34 cellular contexts compared by ENCODE assay signal in the genomic region with DNA sequence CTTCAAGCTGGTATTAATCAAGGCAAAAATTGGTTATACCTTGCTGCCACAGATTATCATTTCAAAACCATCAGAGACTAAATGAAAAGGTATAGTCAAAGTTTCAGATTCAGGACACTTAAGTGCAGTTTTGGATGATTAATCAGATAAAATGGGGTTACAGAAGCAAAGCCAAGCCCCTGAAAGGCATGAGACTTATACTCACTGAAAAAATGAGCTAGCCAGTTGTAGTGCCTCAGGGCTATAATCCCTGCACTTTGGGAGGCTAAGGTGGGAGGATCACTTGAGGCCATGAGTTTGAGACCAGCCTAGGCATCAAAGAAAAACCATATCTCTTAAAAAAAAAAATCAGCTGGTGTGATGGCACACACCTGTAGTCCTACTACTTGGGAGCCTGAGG.
"Had no signal": no experiment of that assay in that cellular context is flagged by ENCODE, and none has a peak within 500 bp of the region (broad histone marks: within the 10 kb centered on the region; RNA-seq: fewer than 3 reads in every experiment).

No MANE protein-coding gene starts in this region.

- H3K9me3 ChIP-seq: adrenal gland, ascending aorta, body of pancreas, breast epithelium had no signal

- H3K27me3 ChIP-seq: adrenal gland, ascending aorta, body of pancreas, brain microvascular endothelial cell, breast epithelium, cardiac muscle cell had no signal

- H3K4me3 ChIP-seq: adrenal gland, ascending aorta, body of pancreas, breast epithelium, cardiac muscle cell had no signal

- DNase-seq: activated effector memory CD4-positive, alpha-beta T cell treated with anti-CD3 and anti-CD28 coated beads, Interleukin-2, amount 50 U/mL, for 16 hours; activated effector memory CD4-positive, alpha-beta T cell treated with Interleukin-2 at 50 U/mL for 16 hours; activated gamma-delta T cell; activated gamma-delta T cell treated with Interleukin-2 at 50 U/mL for 16 hours; activated naive CD4-positive, alpha-beta T cell; activated naive CD4-positive, alpha-beta T cell treated with anti-CD3 and anti-CD28 coated beads for 36 hours; activated naive CD4-positive, alpha-beta T cell treated with anti-CD3 and anti-CD28 coated beads, Interleukin-2, amount 10 ng/mL, durations not matched to agents 7 days and 5 days; activated naive CD4-positive, alpha-beta T cell treated with anti-CD3 and anti-CD28 coated beads, Interleukin-2, amount 50 U/mL, for 16 hours; activated naive CD4-positive, alpha-beta T cell treated with Interleukin-2 at 50 U/mL for 16 hours; activated naive CD8-positive, alpha-beta T cell treated with anti-CD3 and anti-CD28 coated beads for 36 hours; activated naive CD8-positive, alpha-beta T cell treated with anti-CD3 and anti-CD28 coated beads, Interleukin-2, amount 10 ng/mL, durations not matched to agents 7 days and 5 days; activated naive CD8-positive, alpha-beta T cell treated with anti-CD3 and anti-CD28 coated beads, Interleukin-2, amount 50 U/mL, for 24 hours; activated T-cell treated with anti-CD3 and anti-CD28 coated beads, Interleukin-2, amount 50 U/mL, for 1 hour; activated T-cell treated with anti-CD3 and anti-CD28 coated beads, Interleukin-2, amount 50 U/mL, for 24 hours; activated T-cell treated with anti-CD3 and anti-CD28 coated beads, Interleukin-2, amount 50 U/mL, for 4 hours; activated T-cell treated with anti-CD3 and anti-CD28 coated beads, Interleukin-2, amount 50 U/mL, for 48 hours; activated T-cell treated with anti-CD3 and anti-CD28 coated beads, Interleukin-2, amount 50 U/mL, for 72 hours; adrenal gland; amniotic stem cell; amygdala; anterior cingulate cortex; aorta; body of pancreas; brain microvascular endothelial cell; caudate nucleus; central memory CD4-positive, alpha-beta T cell; cerebellar nuclear complex had no signal

- H3K36me3 ChIP-seq: adrenal gland, brain microvascular endothelial cell, breast epithelium, cardiac muscle cell had no signal

- H3K4me1 ChIP-seq: adrenal gland, ascending aorta, body of pancreas, breast epithelium had no signal

- ATAC-seq: activated naive CD4-positive, alpha-beta T cell treated with anti-CD3 and anti-CD28 coated beads, Interleukin-2, amount 50 U/mL, for 72 hours; activated naive CD8-positive, alpha-beta T cell treated with anti-CD3 and anti-CD28 coated beads, Interleukin-2, amount 50 U/mL, for 24 hours; activated T-cell treated with anti-CD3 and anti-CD28 coated beads, Interleukin-2, amount 50 U/mL, for 4 hours; activated T-cell treated with anti-CD3 and anti-CD28 coated beads, Interleukin-2, amount 50 U/mL, for 72 hours; activated T-helper 17 cell treated with anti-CD3 and anti-CD28 coated beads, Interleukin-2, amount 50 U/mL, for 72 hours; body of pancreas had no signal

- FAIRE-seq: astrocyte, bronchial epithelial cell had no signal

- H3K27ac ChIP-seq: adrenal gland, ascending aorta, body of pancreas, brain microvascular endothelial cell, breast epithelium, cardiac muscle cell had no signal
